1 cellular context compared by ENCODE assay signal in the genomic region with DNA sequence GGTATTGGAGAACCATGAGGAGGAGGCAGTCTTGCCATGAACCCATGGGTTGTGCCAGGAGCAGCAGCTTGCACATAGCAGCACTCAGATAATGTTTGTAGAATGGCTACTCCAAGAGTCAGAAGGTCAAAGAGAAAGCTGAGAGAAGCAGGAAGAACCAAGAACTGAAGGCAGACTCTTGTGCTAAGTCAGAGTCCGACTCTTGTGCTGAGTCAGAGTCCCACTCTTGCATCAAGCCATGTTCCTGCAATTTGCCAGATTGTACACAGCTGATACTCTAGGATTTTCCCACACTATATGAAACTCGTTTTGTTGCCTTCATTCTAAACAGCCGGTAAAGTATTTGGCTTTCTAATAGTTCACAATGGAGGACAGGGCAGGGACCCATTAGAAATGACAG.
TF ChIP-seq lines count a peak whose summit lies in the region.

No MANE protein-coding gene starts in this region.

TF ChIP-seq in K562, 482 proteins besides CTCF, POLR2A, EP300 and RAD21 (continued from another document and continues in another):
- TF ChIP-seq MGA (IDR thresholded peaks at IDR 0.05) (no peak), HMGN3 (IDR thresholded peaks at IDR 0.05; ENCODE audit: borderline replicate concordance, extremely low read depth, insufficient read length, low read depth, low read length) (no peak), SMARCB1 (IDR thresholded peaks at IDR 0.05; ENCODE audit: insufficient read length, low read depth) (no peak), NUFIP1 (IDR thresholded peaks at IDR 0.05; ENCODE audit: partially characterized antibody) (no peak), ZNF668 (CRISPR knock-in tag; IDR thresholded peaks at IDR 0.05) (no peak), ZNF586 (CRISPR knock-in tag; conservative IDR thresholded peaks at IDR 0.05) (no peak), SMAD1 (IDR thresholded peaks at IDR 0.05; ENCODE audit: low read depth, low read length, partially characterized antibody) (no peak), FOXK1 (CRISPR knock-in tag; IDR thresholded peaks at IDR 0.05; ENCODE audit: borderline replicate concordance) (no peak), DACH1 (IDR thresholded peaks at IDR 0.05; ENCODE audit: partially characterized antibody) (no peak), HEY1 (CRISPR knock-in tag; IDR thresholded peaks at IDR 0.05; ENCODE audit: borderline replicate concordance) (no peak), MNT (conservative IDR thresholded peaks at IDR 0.05) (no peak), ZNF143 (CRISPR knock-in tag; IDR thresholded peaks at IDR 0.05) (no peak), HINFP (tag; conservative IDR thresholded peaks at IDR 0.05; ENCODE audit: low read depth) (no peak), BRF1 (IDR thresholded peaks at IDR 0.05; ENCODE audit: borderline replicate concordance, extremely low read depth, insufficient read length) (no peak), ZNF311 (CRISPR knock-in tag; IDR thresholded peaks at IDR 0.05) (no peak), GABPB1 (CRISPR knock-in tag; IDR thresholded peaks at IDR 0.05) (no peak), ZNF639 (CRISPR knock-in tag; conservative IDR thresholded peaks at IDR 0.05 in 1 of 2, IDR thresholded peaks at IDR 0.05 in 1 of 2) (no peak), HDAC6 (IDR thresholded peaks at IDR 0.05; ENCODE audit: low read depth, low read length) (no peak), ESRRA (IDR thresholded peaks at IDR 0.05; ENCODE audit: borderline replicate concordance, low read depth) (0 out of 2 replicates have a peak, but pooled peaks have one; percentile 50), SREBF1 (IDR thresholded peaks at IDR 0.05; ENCODE audit: borderline replicate concordance, low read depth, low read length) (no peak), SMARCA4 (IDR thresholded peaks at IDR 0.05) (peak; percentile 69; the same call in 1 of the 2 replicates), TRIM28 (IDR thresholded peaks at IDR 0.05) (no peak), ZNF780A (CRISPR knock-in tag; IDR thresholded peaks at IDR 0.05) (no peak), CXXC5 (CRISPR knock-in tag; IDR thresholded peaks at IDR 0.05) (no peak), ZNF584 (CRISPR knock-in tag; IDR thresholded peaks at IDR 0.05; ENCODE audit: low read depth) (peak; percentile 33; the same call in 1 of the 2 replicates), HDAC3 (IDR thresholded peaks at IDR 0.05; ENCODE audit: borderline replicate concordance, partially characterized antibody) (no peak), ZBTB7A (IDR thresholded peaks at IDR 0.05; ENCODE audit: borderline replicate concordance, control insufficient read depth, low read depth, low read length) (no peak), MAFG (tag; conservative IDR thresholded peaks at IDR 0.05) (peak; percentile 88), LARP7 (IDR thresholded peaks at IDR 0.05) (no peak)
- TF ChIP-seq, protein P1, sequence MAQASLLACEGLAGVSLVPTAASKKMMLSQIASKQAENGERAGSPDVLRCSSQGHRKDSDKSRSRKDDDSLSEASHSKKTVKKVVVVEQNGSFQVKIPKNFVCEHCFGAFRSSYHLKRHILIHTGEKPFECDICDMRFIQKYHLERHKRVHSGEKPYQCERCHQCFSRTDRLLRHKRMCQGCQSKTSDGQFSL (CRISPR knock-in tag; IDR thresholded peaks at IDR 0.05): no peak
- TF ChIP-seq, protein P1 (tag; IDR thresholded peaks at IDR 0.05): no peak
